ENCODE assay signal across 30 cellular contexts in the genomic region with DNA sequence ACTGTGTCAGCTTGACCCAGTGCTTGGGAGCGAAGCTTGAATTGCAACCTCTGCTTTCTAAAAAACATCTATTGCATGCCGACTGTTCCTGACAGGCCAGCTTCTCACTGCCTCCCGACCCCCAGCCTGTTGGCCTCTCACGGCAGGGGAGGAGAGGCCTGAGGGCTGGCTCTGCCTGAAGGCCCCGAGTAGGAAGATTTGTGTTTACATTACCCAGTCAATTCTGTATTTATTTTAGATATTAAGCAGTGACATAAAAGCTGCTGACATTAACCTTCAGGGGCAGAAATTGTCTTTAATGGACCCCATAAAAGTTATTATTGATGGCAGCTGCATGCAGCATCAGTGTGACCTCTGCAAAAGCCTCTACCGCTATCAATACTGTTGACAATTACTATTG.
A peak's percentile ranks its signal among the peaks of the same experiment; 100 is the strongest.
DNase-seq lines count a peak whose midpoint lies in the region; ATAC-seq, FAIRE-seq and TF ChIP-seq lines count a peak whose summit lies in the region.
"Had no signal": no experiment of that assay in that cellular context is flagged by ENCODE, and none has a peak within 500 bp of the region (broad histone marks: within the 10 kb centered on the region; RNA-seq: fewer than 3 reads in every experiment).

No MANE protein-coding gene starts in this region.

- no peaks in the 10 kb centered on the region for H3K9me3 Mint-ChIP-seq in nephron progenitor cell
- H3K9me3 Mint-ChIP-seq: activated CD4-positive, alpha-beta T cell treated with anti-CD3 and anti-CD28 coated beads, Interleukin-2, amount 10 ng/mL, durations not matched to agents 24 days and 14 days; activated naive CD4-positive, alpha-beta T cell treated with anti-CD3 and anti-CD28 coated beads, Interleukin-2, amount 50 U/mL, for 72 hours had no signal

- TF ChIP-seq RAD21 in liver (IDR thresholded peaks at IDR 0.05) (no peak), HepG2 (CRISPR knock-in tag; IDR thresholded peaks at IDR 0.05) (no peak)

- in situ Hi-C loops in HepG2 (cut with HindIII; ENCODE audit: extremely low pct_ligation_motif_present, low pct_unique_long_range_greater_than_20kb), result no loop called here

- H3K27ac Mint-ChIP-seq in nephron progenitor cell, result peak overlapping the region; percentile 90
- H3K27ac Mint-ChIP-seq: activated CD4-positive, alpha-beta T cell treated with anti-CD3 and anti-CD28 coated beads, Interleukin-2, amount 10 ng/mL, durations not matched to agents 24 days and 14 days had no signal

- no peaks in the 10 kb centered on the region for H3K27me3 Mint-ChIP-seq in nephron progenitor cell (ENCODE audit: low read depth, poor library complexity)
- H3K27me3 Mint-ChIP-seq: activated CD4-positive, alpha-beta T cell treated with anti-CD3 and anti-CD28 coated beads, Interleukin-2, amount 10 ng/mL, durations not matched to agents 24 days and 14 days had no signal

- TF ChIP-seq POLR2A in HepG2 (IDR thresholded peaks at IDR 0.05; ENCODE audit: insufficient read depth in 1 of 2, low read depth in 2 of 2, low read length in 2 of 2) (no peak), tibial nerve (IDR thresholded peaks at IDR 0.05) (no peak)

- TF ChIP-seq EP300 in HepG2 (IDR thresholded peaks at IDR 0.05; ENCODE audit: low read depth in 2 of 2, low read length in 2 of 2) (no peak), HepG2 (CRISPR knock-in tag; IDR thresholded peaks at IDR 0.05; ENCODE audit: borderline replicate concordance) (no peak), tibial nerve (IDR thresholded peaks at IDR 0.05) (no peak)

- peaks cover 18% of the 10 kb centered on the region for H3K36me3 Mint-ChIP-seq in nephron progenitor cell (ENCODE audit: low read depth)
- H3K36me3 Mint-ChIP-seq: activated naive CD4-positive, alpha-beta T cell treated with anti-CD3 and anti-CD28 coated beads, Interleukin-2, amount 50 U/mL, for 72 hours had no signal

- no peaks in the 10 kb centered on the region for H3K9me3 ChIP-seq in liver (ENCODE audit: control insufficient read depth in 4 of 4, low read length in 3 of 4)
- no peaks in the 10 kb centered on the region for H3K9me3 ChIP-seq in HepG2 (ENCODE audit: low read length)
- no peaks in the 10 kb centered on the region for H3K9me3 ChIP-seq in tibial nerve
- H3K9me3 ChIP-seq: colonic mucosa, Peyer's patch, psoas muscle, upper lobe of left lung had no signal

- CTCF ChIA-PET in HepG2 (lab: Yijun Ruan, JAX; ENCODE audit: low intra/inter-chr PET ratio, low total read pairs), result no interaction called here

- intact Hi-C loops in HepG2 (cut with micrococcal nuclease; ENCODE audit: unreplicated experiment), result no loop called here

- no peak overlapping the region for H2AFZ ChIP-seq in HepG2 (ENCODE audit: low read length)

- no peaks in the 10 kb centered on the region for H3K36me3 ChIP-seq in liver (ENCODE audit: control insufficient read depth in 4 of 4, insufficient read depth in 3 of 4, low read depth in 1 of 4, low read length in 3 of 4)
- H3K36me3 ChIP-seq in HepG2 (replicated peaks in 1 of 2; ENCODE audit: control insufficient read depth in 1 of 2, insufficient read depth in 2 of 2, low read length in 2 of 2), result no peaks in the 10 kb centered on the region
- no peaks in the 10 kb centered on the region for H3K36me3 ChIP-seq in tibial nerve
- H3K36me3 ChIP-seq: colonic mucosa, Peyer's patch, upper lobe of left lung had no signal

- no peak overlapping the region for H3K4me2 ChIP-seq in HepG2 (ENCODE audit: low read depth, low read length)

- H3K4me1 Mint-ChIP-seq in nephron progenitor cell, result peaks cover 71% of the 10 kb centered on the region
- H3K4me1 Mint-ChIP-seq: activated CD4-positive, alpha-beta T cell treated with anti-CD3 and anti-CD28 coated beads, Interleukin-2, amount 10 ng/mL, durations not matched to agents 24 days and 14 days had no signal

- no peak for DNase-seq in HepG2 (ENCODE audit: low spot score)
- DNase-seq in nephron progenitor cell, result no peak
- no peak for DNase-seq in ureter (ENCODE audit: low spot score)
- no peak for DNase-seq in tibial nerve (ENCODE audit: low spot score in 2 of 2)
- no peak for DNase-seq in NCI-H2196 (lab: John Stamatoyannopoulos, UW; ENCODE audit: unreplicated experiment)
- DNase-seq: 8988T; activated CD4-positive, alpha-beta T cell treated with anti-CD3 and anti-CD28 coated beads, Interleukin-2, amount 10 ng/mL, durations not matched to agents 24 days and 14 days; activated CD8-positive, alpha-beta memory T cell treated with anti-CD3 and anti-CD28 coated beads for 24 hours; activated effector memory CD4-positive, alpha-beta T cell treated with Interleukin-2 at 50 U/mL for 16 hours; activated T-cell treated with anti-CD3 and anti-CD28 coated beads for 4 hours; anterior cingulate cortex; colonic mucosa; effector CD4-positive, alpha-beta T cell; GDM1; hypothalamus; left colon; NCI-H1092 treated with DMSO at 0.1 percent for 48 hours; NCI-H2029; NCI-H526; Peyer's patch; psoas muscle; SHP77 treated with DMSO at 0.1 percent for 48 hours; stimulated activated CD4-positive, alpha-beta T cell treated with anti-CD3 and anti-CD28 coated beads, Interleukin-4, amount 100 ng/mL, for 4 hours; SW 1271; upper lobe of left lung had no signal

- POLR2A ChIA-PET in HepG2 (lab: Yijun Ruan, JAX), result no interaction called here

- H3K79me2 ChIP-seq in HepG2 (ENCODE audit: insufficient read depth, low read length), result no peaks in the 10 kb centered on the region

- peak; percentile 4 for TF ChIP-seq CTCF in liver (IDR thresholded peaks at IDR 0.05; ENCODE audit: low read depth, low read length, missing input control)
- no peak for TF ChIP-seq CTCF in HepG2 (CRISPR knock-in tag; IDR thresholded peaks at IDR 0.05)
- no peak for TF ChIP-seq CTCF in VCaP (conservative IDR thresholded peaks at IDR 0.05)
- TF ChIP-seq CTCF in nephron progenitor cell (IDR thresholded peaks at IDR 0.05), result no peak
- no peak for TF ChIP-seq CTCF in tibial nerve (IDR thresholded peaks at IDR 0.05)

- no peak for FAIRE-seq in HepG2 (lab: Jason Lieb, UNC)

- 66% methylated on average over 6 of the region's 6 CpGs for WGBS in liver
- 21% methylated on average over 6 of the region's 6 CpGs for WGBS in HepG2 (ENCODE audit: low lambda C conversion rate)
- 68 to 75% methylated on average over 6 of the region's 6 CpGs for WGBS in tibial nerve, 2 donors

- no peaks in the 10 kb centered on the region for H3K27me3 ChIP-seq in liver (ENCODE audit: control insufficient read depth in 4 of 4, insufficient read depth in 4 of 4, low read length in 3 of 4)
- no peaks in the 10 kb centered on the region for H3K27me3 ChIP-seq in HepG2 (ENCODE audit: control insufficient read depth in 1 of 2, insufficient read depth in 2 of 2, low read length in 2 of 2)
- H3K27me3 ChIP-seq in tibial nerve, result no peaks in the 10 kb centered on the region
- H3K27me3 ChIP-seq: colonic mucosa, Peyer's patch, upper lobe of left lung had no signal

- no peak overlapping the region for H3K4me3 Mint-ChIP-seq in nephron progenitor cell
- H3K4me3 Mint-ChIP-seq: activated CD4-positive, alpha-beta T cell treated with anti-CD3 and anti-CD28 coated beads, Interleukin-2, amount 10 ng/mL, durations not matched to agents 24 days and 14 days had no signal

- H4K20me1 ChIP-seq in HepG2 (ENCODE audit: insufficient read depth, low read length), result no peaks in the 10 kb centered on the region

- H3K4me3 ChIP-seq in liver (ENCODE audit: low read depth in 1 of 3, low read length in 3 of 3), result no peak overlapping the region
- no peak overlapping the region for H3K4me3 ChIP-seq in HepG2 (replicated peaks in 1 of 3; ENCODE audit: insufficient read depth in 1 of 3, low read depth in 2 of 3, low read length in 3 of 3)
- H3K4me3 ChIP-seq in tibial nerve, result no peak overlapping the region
- H3K4me3 ChIP-seq: colonic mucosa, Peyer's patch, psoas muscle, upper lobe of left lung had no signal

- no TSS peak for BruUV-seq in HepG2 (replicated peaks; lab: Mats Ljungman, UMichigan)

- ATAC-seq in HepG2 (no peak), HG03095 (IDR thresholded peaks at IDR 0.05; ENCODE audit: unreplicated experiment) (no peak)
- ATAC-seq: activated naive CD4-positive, alpha-beta T cell treated with anti-CD3 and anti-CD28 coated beads, Interleukin-2, amount 50 U/mL, for 72 hours; left colon; psoas muscle had no signal

- H3K27ac ChIP-seq in liver (ENCODE audit: low read depth in 1 of 2, low read length in 2 of 2) (no peak overlapping the region), HepG2 (ENCODE audit: extremely low read length, insufficient read depth, low read length) (no peak overlapping the region), VCaP (peak overlapping the region; percentile 19), tibial nerve (no peak overlapping the region)
- H3K27ac ChIP-seq: colonic mucosa, epithelial cell of prostate, Peyer's patch, psoas muscle, upper lobe of left lung had no signal

- H3K9ac ChIP-seq in liver (ENCODE audit: low read depth in 1 of 2, low read length in 2 of 2) (no peak overlapping the region), HepG2 (ENCODE audit: insufficient read depth, low read depth, low read length) (no peak overlapping the region)

- H3K4me1 ChIP-seq in liver (ENCODE audit: control insufficient read depth in 4 of 4, insufficient read depth in 4 of 4, low read length in 3 of 4), result no peaks in the 10 kb centered on the region
- no peaks in the 10 kb centered on the region for H3K4me1 ChIP-seq in HepG2 (ENCODE audit: insufficient read depth, low read length)
- peaks cover 0 to 6% (median 0%) of the 10 kb centered on the region in 4 donors for H3K4me1 ChIP-seq in tibial nerve
- H3K4me1 ChIP-seq: colonic mucosa, Peyer's patch, psoas muscle, upper lobe of left lung had no signal
